Comparison of ENCODE assay signal across 1 cellular context in the genomic region with DNA sequence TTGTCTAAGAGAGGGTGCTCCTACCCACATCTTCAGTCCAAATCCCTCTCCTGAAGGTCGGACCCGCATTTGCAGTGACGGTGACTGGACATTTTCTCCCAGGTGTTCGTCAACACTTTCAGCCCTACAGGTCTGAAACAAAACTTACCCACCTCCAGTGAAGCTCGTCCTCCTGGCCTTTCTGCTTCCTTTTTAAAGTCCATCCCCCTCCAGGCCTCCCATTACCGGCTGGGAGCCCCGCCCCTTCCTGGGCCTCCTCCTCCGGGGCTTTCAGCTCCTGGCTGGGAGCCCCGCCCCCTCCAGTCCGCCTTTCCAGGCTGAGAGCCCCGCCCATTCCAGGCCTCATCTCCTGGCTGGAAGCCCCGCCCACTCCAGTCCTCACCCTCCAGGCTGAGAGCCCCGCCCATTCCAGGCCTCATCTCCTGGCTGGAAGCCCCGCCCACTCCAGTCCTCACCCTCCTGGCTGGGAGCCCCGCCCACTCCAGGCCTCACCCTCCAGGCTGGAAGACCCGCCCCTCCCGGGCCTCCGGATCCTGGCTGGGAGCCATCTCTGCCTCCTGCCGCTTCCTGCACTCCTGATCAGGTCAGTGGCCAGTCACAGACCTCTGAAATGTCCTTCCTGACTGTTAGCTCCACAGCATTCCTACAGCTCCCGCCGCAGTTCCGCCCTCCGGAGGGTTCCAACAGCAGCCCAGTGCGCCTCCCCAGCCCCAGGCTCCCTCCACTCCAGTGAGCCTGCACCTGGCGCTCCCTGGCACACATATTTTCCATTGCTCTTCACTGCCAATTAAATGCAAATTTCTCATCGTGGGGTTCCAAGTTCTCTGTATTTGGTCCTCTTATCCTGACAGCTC.
A peak's percentile ranks its signal among the peaks of the same experiment; 100 is the strongest.
TF ChIP-seq lines count a peak whose summit lies in the region.

No MANE protein-coding gene starts in this region.

TF ChIP-seq in K562, 482 proteins besides CTCF, POLR2A, EP300 and RAD21 (continued from another document and continues in another):
- TF ChIP-seq, protein P1, sequence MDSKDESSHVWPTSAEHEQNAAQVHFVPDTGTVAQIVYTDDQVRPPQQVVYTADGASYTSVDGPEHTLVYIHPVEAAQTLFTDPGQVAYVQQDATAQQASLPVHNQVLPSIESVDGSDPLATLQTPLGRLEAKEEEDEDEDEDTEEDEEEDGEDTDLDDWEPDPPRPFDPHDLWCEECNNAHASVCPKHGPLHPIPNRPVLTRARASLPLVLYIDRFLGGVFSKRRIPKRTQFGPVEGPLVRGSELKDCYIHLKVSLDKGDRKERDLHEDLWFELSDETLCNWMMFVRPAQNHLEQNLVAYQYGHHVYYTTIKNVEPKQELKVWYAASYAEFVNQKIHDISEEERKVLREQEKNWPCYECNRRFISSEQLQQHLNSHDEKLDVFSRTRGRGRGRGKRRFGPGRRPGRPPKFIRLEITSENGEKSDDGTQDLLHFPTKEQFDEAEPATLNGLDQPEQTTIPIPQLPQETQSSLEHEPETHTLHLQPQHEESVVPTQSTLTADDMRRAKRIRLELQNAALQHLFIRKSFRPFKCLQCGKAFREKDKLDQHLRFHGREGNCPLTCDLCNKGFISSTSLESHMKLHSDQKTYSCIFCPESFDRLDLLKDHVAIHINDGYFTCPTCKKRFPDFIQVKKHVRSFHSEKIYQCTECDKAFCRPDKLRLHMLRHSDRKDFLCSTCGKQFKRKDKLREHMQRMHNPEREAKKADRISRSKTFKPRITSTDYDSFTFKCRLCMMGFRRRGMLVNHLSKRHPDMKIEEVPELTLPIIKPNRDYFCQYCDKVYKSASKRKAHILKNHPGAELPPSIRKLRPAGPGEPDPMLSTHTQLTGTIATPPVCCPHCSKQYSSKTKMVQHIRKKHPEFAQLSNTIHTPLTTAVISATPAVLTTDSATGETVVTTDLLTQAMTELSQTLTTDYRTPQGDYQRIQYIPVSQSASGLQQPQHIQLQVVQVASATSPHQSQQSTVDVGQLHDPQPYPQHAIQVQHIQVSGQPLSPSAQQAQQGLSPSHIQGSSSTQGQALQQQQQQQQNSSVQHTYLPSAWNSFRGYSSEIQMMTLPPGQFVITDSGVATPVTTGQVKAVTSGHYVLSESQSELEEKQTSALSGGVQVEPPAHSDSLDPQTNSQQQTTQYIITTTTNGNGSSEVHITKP (IDR thresholded peaks at IDR 0.05; ENCODE audit: partially characterized antibody), result peak; percentile 15
- TF ChIP-seq, protein P2, sequence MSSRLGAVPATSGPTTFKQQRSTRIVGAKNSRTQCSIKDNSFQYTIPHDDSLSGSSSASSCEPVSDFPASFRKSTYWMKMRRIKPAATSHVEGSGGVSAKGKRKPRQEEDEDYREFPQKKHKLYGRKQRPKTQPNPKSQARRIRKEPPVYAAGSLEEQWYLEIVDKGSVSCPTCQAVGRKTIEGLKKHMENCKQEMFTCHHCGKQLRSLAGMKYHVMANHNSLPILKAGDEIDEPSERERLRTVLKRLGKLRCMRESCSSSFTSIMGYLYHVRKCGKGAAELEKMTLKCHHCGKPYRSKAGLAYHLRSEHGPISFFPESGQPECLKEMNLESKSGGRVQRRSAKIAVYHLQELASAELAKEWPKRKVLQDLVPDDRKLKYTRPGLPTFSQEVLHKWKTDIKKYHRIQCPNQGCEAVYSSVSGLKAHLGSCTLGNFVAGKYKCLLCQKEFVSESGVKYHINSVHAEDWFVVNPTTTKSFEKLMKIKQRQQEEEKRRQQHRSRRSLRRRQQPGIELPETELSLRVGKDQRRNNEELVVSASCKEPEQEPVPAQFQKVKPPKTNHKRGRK (tag; IDR thresholded peaks at IDR 0.05), result no peak
- TF ChIP-seq, protein P3, sequence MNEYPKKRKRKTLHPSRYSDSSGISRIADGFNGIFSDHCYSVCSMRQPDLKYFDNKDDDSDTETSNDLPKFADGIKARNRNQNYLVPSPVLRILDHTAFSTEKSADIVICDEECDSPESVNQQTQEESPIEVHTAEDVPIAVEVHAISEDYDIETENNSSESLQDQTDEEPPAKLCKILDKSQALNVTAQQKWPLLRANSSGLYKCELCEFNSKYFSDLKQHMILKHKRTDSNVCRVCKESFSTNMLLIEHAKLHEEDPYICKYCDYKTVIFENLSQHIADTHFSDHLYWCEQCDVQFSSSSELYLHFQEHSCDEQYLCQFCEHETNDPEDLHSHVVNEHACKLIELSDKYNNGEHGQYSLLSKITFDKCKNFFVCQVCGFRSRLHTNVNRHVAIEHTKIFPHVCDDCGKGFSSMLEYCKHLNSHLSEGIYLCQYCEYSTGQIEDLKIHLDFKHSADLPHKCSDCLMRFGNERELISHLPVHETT (CRISPR knock-in tag; conservative IDR thresholded peaks at IDR 0.05 in 1 of 2, IDR thresholded peaks at IDR 0.05 in 1 of 2), result no peak
- TF ChIP-seq YBX1 (IDR thresholded peaks at IDR 0.05) (no peak), SMARCC2 (IDR thresholded peaks at IDR 0.05; ENCODE audit: low read depth) (0 out of 2 replicates have a peak, but pooled peaks have one; percentile 44), SMAD4 (CRISPR knock-in tag; conservative IDR thresholded peaks at IDR 0.05) (peak; percentile 19; the same call in 1 of the 2 replicates), MYNN (IDR thresholded peaks at IDR 0.05) (peak; percentile 30; the same call in 1 of the 2 replicates), MYNN (CRISPR knock-in tag; IDR thresholded peaks at IDR 0.05) (no peak), ZKSCAN8 (CRISPR knock-in tag; IDR thresholded peaks at IDR 0.05) (no peak), NR3C1 (CRISPR knock-in tag; IDR thresholded peaks at IDR 0.05) (no peak), SMC3 (conservative IDR thresholded peaks at IDR 0.05; ENCODE audit: insufficient read depth, low read depth, low read length) (no peak), DDX20 (tag; IDR thresholded peaks at IDR 0.05; ENCODE audit: low read depth) (no peak), SMAD2 (IDR thresholded peaks at IDR 0.05; ENCODE audit: low read depth, low read length) (no peak), FOXK2 (conservative IDR thresholded peaks at IDR 0.05 in 1 of 2, IDR thresholded peaks at IDR 0.05 in 1 of 2; ENCODE audit: low read depth in 2 of 2) (0 out of 4 replicates have a peak, but pooled peaks of 1 of the 2 experiments have one; percentile 13), ZNF778 (CRISPR knock-in tag; IDR thresholded peaks at IDR 0.05) (no peak), ZNF184 (CRISPR knock-in tag; IDR thresholded peaks at IDR 0.05) (no peak), SIN3B (IDR thresholded peaks at IDR 0.05; ENCODE audit: low read depth) (no peak), NFE2 (IDR thresholded peaks at IDR 0.05; ENCODE audit: low read depth) (peak; percentile 55; the same call in 1 of the 2 replicates), E2F3 (CRISPR knock-in tag; IDR thresholded peaks at IDR 0.05) (0 out of 2 replicates have a peak, but pooled peaks have one; percentile 16), MECOM (CRISPR knock-in tag; IDR thresholded peaks at IDR 0.05) (0 out of 2 replicates have a peak, but pooled peaks have one; percentile 25), SP2 (IDR thresholded peaks at IDR 0.05; ENCODE audit: extremely low read depth, low read depth, low read length, poor library complexity, severe bottlenecking) (no peak), NFIX (CRISPR knock-in tag; IDR thresholded peaks at IDR 0.05; ENCODE audit: low read depth) (no peak), LEF1 (IDR thresholded peaks at IDR 0.05) (no peak), EWSR1 (IDR thresholded peaks at IDR 0.05; ENCODE audit: borderline replicate concordance, low read depth, partially characterized antibody) (no peak), DMBX1 (CRISPR knock-in tag; IDR thresholded peaks at IDR 0.05; ENCODE audit: borderline replicate concordance) (no peak), CEBPG (CRISPR knock-in tag; IDR thresholded peaks at IDR 0.05) (no peak), CEBPG (tag; conservative IDR thresholded peaks at IDR 0.05 in 1 of 2, IDR thresholded peaks at IDR 0.05 in 1 of 2) (no peak), ZKSCAN3 (CRISPR knock-in tag; IDR thresholded peaks at IDR 0.05) (no peak), YY1 (IDR thresholded peaks at IDR 0.05; ENCODE audit: borderline replicate concordance in 1 of 3, control insufficient read depth in 1 of 3, extremely low read depth in 1 of 3, insufficient read depth in 3 of 3, insufficient read length in 1 of 3, insufficient replicate concordance in 2 of 3, low read depth in 1 of 3, low read length in 2 of 3) (peak in 2 of 3 experiments; percentile 26 to 64), DACH1 (IDR thresholded peaks at IDR 0.05; ENCODE audit: partially characterized antibody) (no peak), ZBTB17 (CRISPR knock-in tag; IDR thresholded peaks at IDR 0.05) (no peak), NFE2L1 (tag; IDR thresholded peaks at IDR 0.05; ENCODE audit: borderline replicate concordance, low read depth) (no peak; the same call in 1 of the 2 replicates), HDAC1 (IDR thresholded peaks at IDR 0.05) (peak in 1 of 2 experiments; percentile 57; a peak in 1 of 4 replicates), ETV5 (CRISPR knock-in tag; IDR thresholded peaks at IDR 0.05; ENCODE audit: low read depth) (peak; percentile 45; the same call in 1 of the 2 replicates), POLR3A (IDR thresholded peaks at IDR 0.05; ENCODE audit: borderline replicate concordance, extremely low read depth, insufficient read depth, insufficient read length) (no peak), CHCHD3 (CRISPR knock-in tag; IDR thresholded peaks at IDR 0.05) (no peak), TEAD2 (tag; IDR thresholded peaks at IDR 0.05) (no peak), GATA2 (CRISPR knock-in tag; IDR thresholded peaks at IDR 0.05) (no peak), FOXM1 (IDR thresholded peaks at IDR 0.05; ENCODE audit: low read depth) (no peak), FOXM1 (CRISPR knock-in tag; IDR thresholded peaks at IDR 0.05; ENCODE audit: low read depth) (no peak), CREBBP (IDR thresholded peaks at IDR 0.05; ENCODE audit: low read depth, low read length) (no peak), KAT2B (IDR thresholded peaks at IDR 0.05; ENCODE audit: low read depth, low read length) (no peak), U2AF2 (optimal IDR thresholded peaks at IDR 0.05; ENCODE audit: low read depth, low read length) (no peak), RB1 (IDR thresholded peaks at IDR 0.05; ENCODE audit: low read depth) (peak; percentile 44; the same call in 1 of the 2 replicates), PCBP1 (IDR thresholded peaks at IDR 0.05; ENCODE audit: low read depth, low read length, poor library complexity, severe bottlenecking) (no peak), ZNF197 (CRISPR knock-in tag; IDR thresholded peaks at IDR 0.05; ENCODE audit: low read depth) (no peak), ZNF143 (CRISPR knock-in tag; IDR thresholded peaks at IDR 0.05) (no peak), ADNP (tag; IDR thresholded peaks at IDR 0.05) (no peak), HLTF (IDR thresholded peaks at IDR 0.05) (no peak), CBX5 (IDR thresholded peaks at IDR 0.05; ENCODE audit: borderline replicate concordance, low read depth) (no peak)
- TF ChIP-seq, protein P4, sequence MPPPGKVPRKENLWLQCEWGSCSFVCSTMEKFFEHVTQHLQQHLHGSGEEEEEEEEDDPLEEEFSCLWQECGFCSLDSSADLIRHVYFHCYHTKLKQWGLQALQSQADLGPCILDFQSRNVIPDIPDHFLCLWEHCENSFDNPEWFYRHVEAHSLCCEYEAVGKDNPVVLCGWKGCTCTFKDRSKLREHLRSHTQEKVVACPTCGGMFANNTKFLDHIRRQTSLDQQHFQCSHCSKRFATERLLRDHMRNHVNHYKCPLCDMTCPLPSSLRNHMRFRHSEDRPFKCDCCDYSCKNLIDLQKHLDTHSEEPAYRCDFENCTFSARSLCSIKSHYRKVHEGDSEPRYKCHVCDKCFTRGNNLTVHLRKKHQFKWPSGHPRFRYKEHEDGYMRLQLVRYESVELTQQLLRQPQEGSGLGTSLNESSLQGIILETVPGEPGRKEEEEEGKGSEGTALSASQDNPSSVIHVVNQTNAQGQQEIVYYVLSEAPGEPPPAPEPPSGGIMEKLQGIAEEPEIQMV (tag; conservative IDR thresholded peaks at IDR 0.05; ENCODE audit: low read depth), result no peak
- TF ChIP-seq, protein P5, sequence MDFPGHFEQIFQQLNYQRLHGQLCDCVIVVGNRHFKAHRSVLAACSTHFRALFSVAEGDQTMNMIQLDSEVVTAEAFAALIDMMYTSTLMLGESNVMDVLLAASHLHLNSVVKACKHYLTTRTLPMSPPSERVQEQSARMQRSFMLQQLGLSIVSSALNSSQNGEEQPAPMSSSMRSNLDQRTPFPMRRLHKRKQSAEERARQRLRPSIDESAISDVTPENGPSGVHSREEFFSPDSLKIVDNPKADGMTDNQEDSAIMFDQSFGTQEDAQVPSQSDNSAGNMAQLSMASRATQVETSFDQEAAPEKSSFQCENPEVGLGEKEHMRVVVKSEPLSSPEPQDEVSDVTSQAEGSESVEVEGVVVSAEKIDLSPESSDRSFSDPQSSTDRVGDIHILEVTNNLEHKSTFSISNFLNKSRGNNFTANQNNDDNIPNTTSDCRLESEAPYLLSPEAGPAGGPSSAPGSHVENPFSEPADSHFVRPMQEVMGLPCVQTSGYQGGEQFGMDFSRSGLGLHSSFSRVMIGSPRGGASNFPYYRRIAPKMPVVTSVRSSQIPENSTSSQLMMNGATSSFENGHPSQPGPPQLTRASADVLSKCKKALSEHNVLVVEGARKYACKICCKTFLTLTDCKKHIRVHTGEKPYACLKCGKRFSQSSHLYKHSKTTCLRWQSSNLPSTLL (IDR thresholded peaks at IDR 0.05), result no peak
- TF ChIP-seq, protein P6, sequence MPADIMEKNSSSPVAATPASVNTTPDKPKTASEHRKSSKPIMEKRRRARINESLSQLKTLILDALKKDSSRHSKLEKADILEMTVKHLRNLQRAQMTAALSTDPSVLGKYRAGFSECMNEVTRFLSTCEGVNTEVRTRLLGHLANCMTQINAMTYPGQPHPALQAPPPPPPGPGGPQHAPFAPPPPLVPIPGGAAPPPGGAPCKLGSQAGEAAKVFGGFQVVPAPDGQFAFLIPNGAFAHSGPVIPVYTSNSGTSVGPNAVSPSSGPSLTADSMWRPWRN (IDR thresholded peaks at IDR 0.05; ENCODE audit: low read depth), result no peak
- TF ChIP-seq, protein P7, sequence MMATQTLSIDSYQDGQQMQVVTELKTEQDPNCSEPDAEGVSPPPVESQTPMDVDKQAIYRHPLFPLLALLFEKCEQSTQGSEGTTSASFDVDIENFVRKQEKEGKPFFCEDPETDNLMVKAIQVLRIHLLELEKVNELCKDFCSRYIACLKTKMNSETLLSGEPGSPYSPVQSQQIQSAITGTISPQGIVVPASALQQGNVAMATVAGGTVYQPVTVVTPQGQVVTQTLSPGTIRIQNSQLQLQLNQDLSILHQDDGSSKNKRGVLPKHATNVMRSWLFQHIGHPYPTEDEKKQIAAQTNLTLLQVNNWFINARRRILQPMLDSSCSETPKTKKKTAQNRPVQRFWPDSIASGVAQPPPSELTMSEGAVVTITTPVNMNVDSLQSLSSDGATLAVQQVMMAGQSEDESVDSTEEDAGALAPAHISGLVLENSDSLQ (IDR thresholded peaks at IDR 0.05), result no peak
- TF ChIP-seq, protein P8, sequence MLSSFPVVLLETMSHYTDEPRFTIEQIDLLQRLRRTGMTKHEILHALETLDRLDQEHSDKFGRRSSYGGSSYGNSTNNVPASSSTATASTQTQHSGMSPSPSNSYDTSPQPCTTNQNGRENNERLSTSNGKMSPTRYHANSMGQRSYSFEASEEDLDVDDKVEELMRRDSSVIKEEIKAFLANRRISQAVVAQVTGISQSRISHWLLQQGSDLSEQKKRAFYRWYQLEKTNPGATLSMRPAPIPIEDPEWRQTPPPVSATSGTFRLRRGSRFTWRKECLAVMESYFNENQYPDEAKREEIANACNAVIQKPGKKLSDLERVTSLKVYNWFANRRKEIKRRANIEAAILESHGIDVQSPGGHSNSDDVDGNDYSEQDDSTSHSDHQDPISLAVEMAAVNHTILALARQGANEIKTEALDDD (IDR thresholded peaks at IDR 0.05), result no peak
